8 cellular contexts compared by ENCODE assay signal in genomic region chr5:116454417-116454927, GRCh38.
DNase-seq lines count a peak whose midpoint lies in the region; ATAC-seq and TF ChIP-seq lines count a peak whose summit lies in the region.

No MANE protein-coding gene starts in this region.

- no peak overlapping the region for H3K27ac ChIP-seq in lower lobe of right lung
- H3K27ac ChIP-seq in Peyer's patch, result no peak overlapping the region

- peak; percentile 67 for DNase-seq in ELR (ENCODE audit: low read depth)
- DNase-seq in activated CD8-positive, alpha-beta T cell treated with anti-CD3 and anti-CD28 coated beads, Interleukin-2, amount 10 ng/mL, durations not matched to agents 7 days and 5 days, result peak; percentile 28
- no peak for DNase-seq in lower lobe of right lung
- DNase-seq in NCI-H510A treated with DMSO at 0.1 percent for 48 hours (lab: John Stamatoyannopoulos, UW), result no peak
- DNase-seq in NCI-H2107 (lab: John Stamatoyannopoulos, UW), result no peak
- no peak for DNase-seq in Peyer's patch

- intact Hi-C loops in lower lobe of right lung (cut with DNase I), result no loop called here

- H3K36me3 ChIP-seq in lower lobe of right lung, result no peaks in the 10 kb centered on the region
- H3K36me3 ChIP-seq in Peyer's patch, result peaks cover 0 to 9% (median 0%) of the 10 kb centered on the region in 3 donors

- ATAC-seq in GM21390 (IDR thresholded peaks at IDR 0.05; ENCODE audit: unreplicated experiment) (peak; percentile 100), HG03520 (IDR thresholded peaks at IDR 0.05; ENCODE audit: unreplicated experiment) (peak; percentile 97), lower lobe of right lung (peak; percentile 42 to 56)
- ATAC-seq in activated CD8-positive, alpha-beta T cell treated with anti-CD3 and anti-CD28 coated beads, Interleukin-2, amount 10 ng/mL, durations not matched to agents 7 days and 5 days, result no peak

- TF ChIP-seq CTCF in lower lobe of right lung (IDR thresholded peaks at IDR 0.05) (no peak), Peyer's patch (IDR thresholded peaks at IDR 0.05) (no peak)

- no peaks in the 10 kb centered on the region for H3K9me3 Mint-ChIP-seq in activated CD8-positive, alpha-beta T cell treated with anti-CD3 and anti-CD28 coated beads, Interleukin-2, amount 10 ng/mL, durations not matched to agents 7 days and 5 days (ENCODE audit: insufficient read depth)

- H3K27me3 ChIP-seq in lower lobe of right lung (ENCODE audit: low read depth), result no peaks in the 10 kb centered on the region
- H3K27me3 ChIP-seq in Peyer's patch, result no peaks in the 10 kb centered on the region

- CTCF ChIA-PET in activated CD8-positive, alpha-beta T cell treated with anti-CD3 and anti-CD28 coated beads, Interleukin-2, amount 10 ng/mL, durations not matched to agents 7 days and 5 days (lab: Charles Lee), result no interaction called here

- H3K4me1 ChIP-seq in lower lobe of right lung (peaks cover 12% of the 10 kb centered on the region), Peyer's patch (peaks cover 0 to 8% (median 0%) of the 10 kb centered on the region in 4 donors)

- no peak overlapping the region for H3K4me3 ChIP-seq in lower lobe of right lung
- H3K4me3 ChIP-seq in Peyer's patch, result no peak overlapping the region

- no peak overlapping the region for H3K27ac Mint-ChIP-seq in activated CD8-positive, alpha-beta T cell treated with anti-CD3 and anti-CD28 coated beads, Interleukin-2, amount 10 ng/mL, durations not matched to agents 7 days and 5 days

- H3K27me3 Mint-ChIP-seq in activated CD8-positive, alpha-beta T cell treated with anti-CD3 and anti-CD28 coated beads, Interleukin-2, amount 10 ng/mL, durations not matched to agents 7 days and 5 days (ENCODE audit: low read depth), result no peaks in the 10 kb centered on the region

- H3K4me3 Mint-ChIP-seq in activated CD8-positive, alpha-beta T cell treated with anti-CD3 and anti-CD28 coated beads, Interleukin-2, amount 10 ng/mL, durations not matched to agents 7 days and 5 days, result no peak overlapping the region

- POLR2A ChIA-PET in activated CD8-positive, alpha-beta T cell treated with anti-CD3 and anti-CD28 coated beads, Interleukin-2, amount 10 ng/mL, durations not matched to agents 7 days and 5 days (lab: Charles Lee), result no interaction called here

- H3K4me1 Mint-ChIP-seq in activated CD8-positive, alpha-beta T cell treated with anti-CD3 and anti-CD28 coated beads, Interleukin-2, amount 10 ng/mL, durations not matched to agents 7 days and 5 days (ENCODE audit: low read depth), result peaks cover 11% of the 10 kb centered on the region

- TF ChIP-seq POLR2A in Peyer's patch (IDR thresholded peaks at IDR 0.05), result no peak

- no peaks in the 10 kb centered on the region for H3K9me3 ChIP-seq in lower lobe of right lung
- H3K9me3 ChIP-seq in Peyer's patch, result no peaks in the 10 kb centered on the region

- H3K36me3 Mint-ChIP-seq in activated CD8-positive, alpha-beta T cell treated with anti-CD3 and anti-CD28 coated beads, Interleukin-2, amount 10 ng/mL, durations not matched to agents 7 days and 5 days (ENCODE audit: low read depth), result no peaks in the 10 kb centered on the region

Comparison
In these comparisons a context has a peak if more than half of its experiments do, and no peak if none do; other contexts are left out.
1. DNase-seq: peak in ELR (single experiment) and activated CD8-positive, alpha-beta T cell treated with anti-CD3 and anti-CD28 coated beads, Interleukin-2, amount 10 ng/mL, durations not matched to agents 7 days and 5 days (single experiment); none in lower lobe of right lung (single experiment), NCI-H510A treated with DMSO at 0.1 percent for 48 hours (single experiment), NCI-H2107 (single experiment) and Peyer's patch (0 of 3).